ENCODE assay signal across 15 cellular contexts in the genomic region with DNA sequence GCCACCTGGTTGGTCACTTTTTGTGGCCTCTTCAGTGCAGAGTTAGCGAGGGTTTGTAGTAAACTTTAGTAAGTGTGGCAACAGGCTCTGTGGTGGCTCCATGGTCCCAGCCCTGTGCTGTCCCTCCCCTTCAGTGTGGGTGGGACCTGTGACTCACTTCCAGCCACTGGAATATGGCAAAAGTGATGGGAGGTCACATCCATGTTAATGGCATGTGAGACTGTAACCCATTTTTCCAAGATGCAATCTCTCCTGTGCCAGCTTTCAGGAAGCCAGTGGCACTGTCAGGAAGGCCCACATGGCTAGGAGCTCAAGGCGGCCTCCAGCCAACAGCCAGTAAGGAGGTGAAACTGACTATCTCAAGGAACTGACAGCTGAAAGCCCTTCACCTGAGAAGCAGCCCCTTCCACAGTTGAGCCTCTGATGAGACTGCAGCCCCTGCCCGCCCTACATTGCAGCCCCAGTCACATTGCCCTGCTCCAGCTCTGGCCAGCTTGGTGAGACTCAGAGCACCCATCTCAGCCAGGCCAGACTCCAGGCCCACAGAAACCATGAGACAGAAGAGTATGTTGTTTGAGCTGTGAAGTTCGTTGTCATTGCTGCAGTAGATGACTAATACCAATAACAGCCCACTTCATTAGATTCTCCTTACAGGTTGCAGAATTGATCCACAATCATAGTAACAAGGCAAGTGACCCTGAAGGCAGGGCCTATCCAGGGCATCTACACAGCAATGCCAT. TPM values are rescaled to one million over a fixed set of nuclear protein-coding genes. Genes with fewer than 3 reads are reported as not detected.
DNase-seq lines count a peak whose midpoint lies in the region; ATAC-seq and TF ChIP-seq lines count a peak whose summit lies in the region.
"Had no signal": no experiment of that assay in that cellular context is flagged by ENCODE, and none has a peak within 500 bp of the region (broad histone marks: within the 10 kb centered on the region; RNA-seq: fewer than 3 reads in every experiment).

No MANE protein-coding gene starts in this region.

- peaks cover 2% of the 10 kb centered on the region for H3K9me3 Mint-ChIP-seq in activated CD8-positive, alpha-beta T cell treated with anti-CD3 and anti-CD28 coated beads for 36 hours
- H3K9me3 Mint-ChIP-seq in activated CD8-positive, alpha-beta T cell treated with anti-CD3 and anti-CD28 coated beads, Interleukin-2, amount 10 ng/mL, durations not matched to agents 7 days and 5 days (ENCODE audit: insufficient read depth), result peaks cover 20% of the 10 kb centered on the region

- H3K4me3 ChIP-seq in BE2C (ENCODE audit: low read depth, low read length), result no peak overlapping the region

- peak; percentile 55 for ATAC-seq in activated CD8-positive, alpha-beta T cell treated with anti-CD3 and anti-CD28 coated beads for 36 hours
- ATAC-seq in activated CD8-positive, alpha-beta T cell treated with anti-CD3 and anti-CD28 coated beads, Interleukin-2, amount 10 ng/mL, durations not matched to agents 7 days and 5 days, result no peak

- H3K27me3 ChIP-seq in BE2C, result no peaks in the 10 kb centered on the region

- no peak for TF ChIP-seq CTCF in activated CD8-positive, alpha-beta T cell treated with anti-CD3 and anti-CD28 coated beads for 36 hours (IDR thresholded peaks at IDR 0.05)
- TF ChIP-seq CTCF in BE2C (IDR thresholded peaks at IDR 0.05; ENCODE audit: low read depth, low read length), result no peak

- peaks cover 21% of the 10 kb centered on the region for H3K4me1 Mint-ChIP-seq in activated CD8-positive, alpha-beta T cell treated with anti-CD3 and anti-CD28 coated beads for 36 hours (ENCODE audit: low read depth)
- peaks cover 22% of the 10 kb centered on the region for H3K4me1 Mint-ChIP-seq in activated CD8-positive, alpha-beta T cell treated with anti-CD3 and anti-CD28 coated beads, Interleukin-2, amount 10 ng/mL, durations not matched to agents 7 days and 5 days (ENCODE audit: low read depth)

- H3K27me3 Mint-ChIP-seq in activated CD8-positive, alpha-beta T cell treated with anti-CD3 and anti-CD28 coated beads for 36 hours, result no peaks in the 10 kb centered on the region
- no peaks in the 10 kb centered on the region for H3K27me3 Mint-ChIP-seq in activated CD8-positive, alpha-beta T cell treated with anti-CD3 and anti-CD28 coated beads, Interleukin-2, amount 10 ng/mL, durations not matched to agents 7 days and 5 days (ENCODE audit: low read depth)
- H3K27me3 Mint-ChIP-seq: CD4-positive, alpha-beta memory T cell had no signal

- no peaks in the 10 kb centered on the region for H3K36me3 Mint-ChIP-seq in activated CD8-positive, alpha-beta T cell treated with anti-CD3 and anti-CD28 coated beads for 36 hours (ENCODE audit: low read depth)
- H3K36me3 Mint-ChIP-seq in activated CD8-positive, alpha-beta T cell treated with anti-CD3 and anti-CD28 coated beads, Interleukin-2, amount 10 ng/mL, durations not matched to agents 7 days and 5 days (ENCODE audit: low read depth), result peaks cover 14% of the 10 kb centered on the region

- H3K36me3 ChIP-seq in BE2C, result no peaks in the 10 kb centered on the region

- CTCF ChIA-PET in activated CD8-positive, alpha-beta T cell treated with anti-CD3 and anti-CD28 coated beads for 36 hours (lab: Charles Lee), result no interaction called here
- CTCF ChIA-PET in activated CD8-positive, alpha-beta T cell treated with anti-CD3 and anti-CD28 coated beads, Interleukin-2, amount 10 ng/mL, durations not matched to agents 7 days and 5 days (lab: Charles Lee), result no interaction called here

- no peaks in the 10 kb centered on the region for H3K4me1 ChIP-seq in BE2C

- H3K4me3 Mint-ChIP-seq in activated CD8-positive, alpha-beta T cell treated with anti-CD3 and anti-CD28 coated beads for 36 hours, result no peak overlapping the region
- H3K4me3 Mint-ChIP-seq in activated CD8-positive, alpha-beta T cell treated with anti-CD3 and anti-CD28 coated beads, Interleukin-2, amount 10 ng/mL, durations not matched to agents 7 days and 5 days, result no peak overlapping the region
- H3K4me3 Mint-ChIP-seq: CD4-positive, alpha-beta memory T cell had no signal

- DNase-seq in activated CD8-positive, alpha-beta T cell treated with anti-CD3 and anti-CD28 coated beads for 36 hours, result no peak
- DNase-seq in activated CD8-positive, alpha-beta T cell treated with anti-CD3 and anti-CD28 coated beads, Interleukin-2, amount 10 ng/mL, durations not matched to agents 7 days and 5 days, result no peak
- DNase-seq in RPMI7951 (ENCODE audit: low read depth) (peak; percentile 49), dedifferentiated amniotic fluid mesenchymal stem cell (ENCODE audit: extremely low spot score) (peak; percentile 13), posterior vena cava (ENCODE audit: low spot score) (peak; percentile 37), NCI-H2227 (lab: John Stamatoyannopoulos, UW; ENCODE audit: unreplicated experiment) (no peak), cerebellum (ENCODE audit: low spot score) (no peak), BE2C (no peak)
- DNase-seq: AML-193; CD4-positive, alpha-beta memory T cell; DMS79 treated with DMSO at 0.1 percent for 48 hours; NCI-H1092; NCI-H226; NCI-H526 had no signal

- intact Hi-C loops in activated CD8-positive, alpha-beta T cell treated with anti-CD3 and anti-CD28 coated beads for 36 hours (cut with micrococcal nuclease), result no loop called here
- intact Hi-C loops in posterior vena cava (cut with DNase I), result no loop called here

- H3K27ac Mint-ChIP-seq in activated CD8-positive, alpha-beta T cell treated with anti-CD3 and anti-CD28 coated beads for 36 hours, result no peak overlapping the region
- H3K27ac Mint-ChIP-seq in activated CD8-positive, alpha-beta T cell treated with anti-CD3 and anti-CD28 coated beads, Interleukin-2, amount 10 ng/mL, durations not matched to agents 7 days and 5 days, result no peak overlapping the region

- POLR2A ChIA-PET in activated CD8-positive, alpha-beta T cell treated with anti-CD3 and anti-CD28 coated beads for 36 hours (lab: Charles Lee), result no interaction called here
- POLR2A ChIA-PET in activated CD8-positive, alpha-beta T cell treated with anti-CD3 and anti-CD28 coated beads, Interleukin-2, amount 10 ng/mL, durations not matched to agents 7 days and 5 days (lab: Charles Lee), result no interaction called here

- no peaks in the 10 kb centered on the region for H3K9me3 ChIP-seq in BE2C

RNA-seq across cellular contexts. Expression of gene CST7, which starts 13.1 kb away (rescaled TPM):
- total RNA-seq in activated CD8-positive, alpha-beta T cell treated with anti-CD3 and anti-CD28 coated beads for 36 hours, result 10 to 100 TPM; 48.5 to 49.3 TPM
- total RNA-seq in activated CD8-positive, alpha-beta T cell treated with anti-CD3 and anti-CD28 coated beads, Interleukin-2, amount 10 ng/mL, durations not matched to agents 7 days and 5 days, result 10 to 100 TPM; 43.9 to 47.5 TPM
- 77.4 and 80.0 TPM in 2 replicates for total RNA-seq in RPMI7951 (2014; rRNA removed; shearing (Covaris generic))
- 1 to 10 TPM; 2.5 to 3.4 TPM for total RNA-seq in posterior vena cava
- total RNA-seq in cerebellum, result not detected
- not detected for polyA plus RNA-seq in BE2C (2012; ENCODE audit: insufficient read depth, insufficient read length, low read depth)
- total RNA-seq: OCI-LY7 had no signal

RNA-seq across cellular contexts. Expression of gene APMAP, which starts 56.6 kb away (rescaled TPM):
- total RNA-seq in activated CD8-positive, alpha-beta T cell treated with anti-CD3 and anti-CD28 coated beads for 36 hours, result 10 to 100 TPM; 36.7 to 40.0 TPM
- total RNA-seq in activated CD8-positive, alpha-beta T cell treated with anti-CD3 and anti-CD28 coated beads, Interleukin-2, amount 10 ng/mL, durations not matched to agents 7 days and 5 days, result 10 to 100 TPM; 43.2 to 44.0 TPM
- total RNA-seq in RPMI7951 (2014; rRNA removed; shearing (Covaris generic)), result 214 and 236 TPM in 2 replicates
- total RNA-seq in posterior vena cava (10 to 100 TPM; 32.7 to 45.6 TPM), cerebellum (49.2 TPM)
- 120 TPM for polyA plus RNA-seq in BE2C (2012; ENCODE audit: insufficient read depth, insufficient read length, low read depth)

Comparison
In these comparisons a context has a peak if more than half of its experiments do, and no peak if none do; other contexts are left out.
1. DNase-seq: peak in RPMI7951 (single experiment), dedifferentiated amniotic fluid mesenchymal stem cell (single experiment) and posterior vena cava (single experiment); none in activated CD8-positive, alpha-beta T cell treated with anti-CD3 and anti-CD28 coated beads for 36 hours (single experiment), activated CD8-positive, alpha-beta T cell treated with anti-CD3 and anti-CD28 coated beads, Interleukin-2, amount 10 ng/mL, durations not matched to agents 7 days and 5 days (single experiment), NCI-H2227 (single experiment), cerebellum (single experiment) and BE2C (single experiment).
2. RNA of gene CST7, which starts 13.1 kb away (total RNA-seq): 77.4 to 80.0 TPM in RPMI7951, 48.5 to 49.3 TPM in activated CD8-positive, alpha-beta T cell treated with anti-CD3 and anti-CD28 coated beads for 36 hours and 43.9 to 47.5 TPM in activated CD8-positive, alpha-beta T cell treated with anti-CD3 and anti-CD28 coated beads, Interleukin-2, amount 10 ng/mL, durations not matched to agents 7 days and 5 days; 2.5 to 3.4 TPM in posterior vena cava and not detected in cerebellum (single experiment); every median in the first group is over 10 times any median in the second.